In genomic region chr2:30072250-30072842, GRCh38 we compare ENCODE assay signal across 8 cellular contexts.
A peak's percentile ranks its signal among the peaks of the same experiment; 100 is the strongest.
DNase-seq lines count a peak whose midpoint lies in the region; TF ChIP-seq lines count a peak whose summit lies in the region.

No MANE protein-coding gene starts in this region.

- H3K9ac ChIP-seq in fibroblast of lung (ENCODE audit: insufficient read depth, low read length): no peak overlapping the region

- no peak overlapping the region for H2AFZ ChIP-seq in fibroblast of lung (ENCODE audit: low read length)

- no peaks in the 10 kb centered on the region for H3K9me3 ChIP-seq in fibroblast of lung (ENCODE audit: control insufficient read depth, insufficient read depth, low read depth, low read length)
- H3K9me3 ChIP-seq in testis: no peaks in the 10 kb centered on the region

- peaks cover 14% of the 10 kb centered on the region for H3K27me3 ChIP-seq in fibroblast of lung (ENCODE audit: control insufficient read depth, insufficient read depth, low read length)
- no peaks in the 10 kb centered on the region for H3K27me3 ChIP-seq in testis

- intact Hi-C loops in testis (cut with DNase I; ENCODE audit: low total_unique reads): no loop called here

- peaks cover 46% of the 10 kb centered on the region for H3K27me3 Mint-ChIP-seq in neural crest cell (ENCODE audit: low read depth)

- peak; percentile 82 for TF ChIP-seq CTCF in LNCaP clone FGC (IDR thresholded peaks at IDR 0.05; ENCODE audit: control insufficient read depth, extremely low read depth, insufficient read depth)
- TF ChIP-seq CTCF in fibroblast of lung (conservative IDR thresholded peaks at IDR 0.05 in 1 of 2, IDR thresholded peaks at IDR 0.05 in 1 of 2; ENCODE audit: low read depth in 1 of 2, low read length in 2 of 2): peak; percentile 78 to 91
- TF ChIP-seq CTCF in neural crest cell (conservative IDR thresholded peaks at IDR 0.05): peak; percentile 89
- TF ChIP-seq CTCF in testis (IDR thresholded peaks at IDR 0.05): peak; percentile 24 to 62 (median 57)

- no peak overlapping the region for H3K27ac ChIP-seq in fibroblast of lung (ENCODE audit: insufficient read depth, low read length)
- H3K27ac ChIP-seq in testis: no peak overlapping the region

- no peaks in the 10 kb centered on the region for H3K4me1 Mint-ChIP-seq in neural crest cell

- H3K4me1 ChIP-seq in fibroblast of lung (ENCODE audit: control insufficient read depth, extremely low read depth, insufficient read depth, low read length) (no peaks in the 10 kb centered on the region), testis (no peaks in the 10 kb centered on the region)

- no peaks in the 10 kb centered on the region for H3K9me3 Mint-ChIP-seq in neural crest cell

- no peaks in the 10 kb centered on the region for H3K36me3 Mint-ChIP-seq in neural crest cell (ENCODE audit: low read depth)

- H3K36me3 ChIP-seq in fibroblast of lung (ENCODE audit: control insufficient read depth, insufficient read depth, low read length): no peaks in the 10 kb centered on the region
- no peaks in the 10 kb centered on the region for H3K36me3 ChIP-seq in testis (ENCODE audit: low read depth, missing control alignments)

- no peaks in the 10 kb centered on the region for H3K79me2 ChIP-seq in fibroblast of lung (ENCODE audit: control insufficient read depth, insufficient read depth, low read length)

- WGBS in testis, 2 donors: 29 to 45% methylated on average over 10 of the region's 10 CpGs

- no peak overlapping the region for H3K27ac Mint-ChIP-seq in neural crest cell (ENCODE audit: unreplicated experiment)

- DNase-seq in AG08395 (ENCODE audit: low spot score): peak; percentile 81
- peak; percentile 35 for DNase-seq in GM19238 (ENCODE audit: insufficient read length, low spot score)
- peak; percentile 41 for DNase-seq in LNCaP clone FGC (ENCODE audit: low read depth)
- peak; percentile 19 for DNase-seq in OCI-M2 (lab: John Stamatoyannopoulos, UW; ENCODE audit: unreplicated experiment)
- DNase-seq in activated T-cell treated with anti-CD3 and anti-CD28 coated beads for 48 hours (ENCODE audit: low read depth): peak; percentile 45
- peak; percentile 58 to 71 for DNase-seq in fibroblast of lung (ENCODE audit: low read depth in 2 of 2)
- peak; percentile 88 for DNase-seq in neural crest cell (ENCODE audit: low read depth, low spot score)
- peak; percentile 89 for DNase-seq in testis

- H3K4me2 ChIP-seq in fibroblast of lung (ENCODE audit: extremely low read depth, insufficient read depth, low read length): no peak overlapping the region

- TF ChIP-seq POLR2A in testis (IDR thresholded peaks at IDR 0.05): no peak

- H3K4me3 ChIP-seq in LNCaP clone FGC (ENCODE audit: low read depth, low read length) (no peak overlapping the region), fibroblast of lung (replicated peaks in 1 of 4; ENCODE audit: control extremely low read depth in 1 of 4, insufficient read depth in 1 of 4, low read depth in 3 of 4, low read length in 4 of 4) (no peak overlapping the region), testis (no peak overlapping the region)

- H4K20me1 ChIP-seq in fibroblast of lung (ENCODE audit: control insufficient read depth, extremely low read depth, insufficient read depth, low read length): no peaks in the 10 kb centered on the region

- H3K4me3 Mint-ChIP-seq in neural crest cell: no peak overlapping the region

Comparison
In these comparisons a context has a peak if more than half of its experiments do, and no peak if none do; other contexts are left out.
1. DNase-seq: peak in every context shown above with its lines; median percentile 89 in testis; 88 in neural crest cell; 81 in AG08395; 64 in fibroblast of lung; 45 in activated T-cell treated with anti-CD3 and anti-CD28 coated beads for 48 hours; 41 in LNCaP clone FGC; 35 in GM19238; 19 in OCI-M2.